32 cellular contexts compared by ENCODE assay signal in genomic region chr9:68983797-68984419, GRCh38. TPM values are rescaled to one million over a fixed set of nuclear protein-coding genes. Genes with fewer than 3 reads are reported as not detected.
DNase-seq lines count a peak whose midpoint lies in the region; ATAC-seq, FAIRE-seq and TF ChIP-seq lines count a peak whose summit lies in the region.
"Had no signal": no experiment of that assay in that cellular context is flagged by ENCODE, and none has a peak within 500 bp of the region (broad histone marks: within the 10 kb centered on the region; RNA-seq: fewer than 3 reads in every experiment).

No MANE protein-coding gene starts in this region.

- POLR2A ChIA-PET in GM12878 (lab: Charles Lee), result interaction anchor here (0.6 to 1.5 kb wide), 6 partner anchors 9 to 238 kb away, joined by 3 to 9 read pairs (median 4); no protein-coding TSS in a partner anchor

- peak overlapping the region; percentile 70 for H3K27ac ChIP-seq in GM12878 (ENCODE audit: control insufficient read depth, insufficient read depth)
- H3K27ac ChIP-seq in hepatocyte, result no peak overlapping the region
- H3K27ac ChIP-seq: colonic mucosa, pancreas, upper lobe of right lung had no signal

- H4K20me1 ChIP-seq in GM12878 (ENCODE audit: control insufficient read depth, insufficient read depth) (no peaks in the 10 kb centered on the region), hepatocyte (ENCODE audit: insufficient read depth, poor library complexity, severe bottlenecking) (no peaks in the 10 kb centered on the region)

- TF ChIP-seq CTCF in GM12865 (IDR thresholded peaks at IDR 0.05; ENCODE audit: insufficient read depth, low read depth, low read length, missing control alignments) (no peak), GM12878 (IDR thresholded peaks at IDR 0.05 in 2 of 3, conservative IDR thresholded peaks at IDR 0.05 in 1 of 3; ENCODE audit: control insufficient read depth in 2 of 3, extremely low read depth in 1 of 3, insufficient read depth in 1 of 3, low read depth in 3 of 3, low read length in 3 of 3) (no peak), hepatocyte (IDR thresholded peaks at IDR 0.05; ENCODE audit: poor library complexity) (no peak)

- no peak overlapping the region for H2AFZ ChIP-seq in GM12878 (ENCODE audit: control insufficient read depth, low read depth, low read length)
- H2AFZ ChIP-seq in hepatocyte, result no peak overlapping the region

- H3K9me2 ChIP-seq in hepatocyte (replicated peaks; ENCODE audit: insufficient read depth), result no peaks in the 10 kb centered on the region

- intact Hi-C loops in GM12878 (cut with micrococcal nuclease; ENCODE audit: unreplicated experiment), result no loop called here

- H3K4me3 Mint-ChIP-seq in T-helper 2 cell treated with Interferon-gamma antibody and Interleukin-4, amounts not matched to agents 5 μg/mL and 100 μg/mL, for 36 hours, result no peak overlapping the region
- H3K4me3 Mint-ChIP-seq: activated CD4-positive, alpha-beta memory T cell treated with anti-CD3 and anti-CD28 coated beads, Interleukin-2, amount 10 ng/mL, durations not matched to agents 7 days and 5 days; memory B cell; neural crest cell had no signal

- DNase-seq in GM12865 (ENCODE audit: low read depth), result peak; percentile 67
- DNase-seq in GM12878 (ENCODE audit: low read depth, low spot score), result no peak
- no peak for DNase-seq in hepatocyte (ENCODE audit: low spot score)
- DNase-seq in T-helper 2 cell treated with Interferon-gamma antibody and Interleukin-4, amounts not matched to agents 5 μg/mL and 100 μg/mL, for 36 hours (ENCODE audit: low spot score), result no peak
- no peak for DNase-seq in GM19240 (ENCODE audit: insufficient read length, low spot score)
- DNase-seq: activated CD4-positive, alpha-beta memory T cell treated with anti-CD3 and anti-CD28 coated beads, Interleukin-2, amount 10 ng/mL, durations not matched to agents 7 days and 5 days; anterior cingulate cortex; C1 segment of cervical spinal cord; Caco-2; colonic mucosa; effector memory CD4-positive, alpha-beta T cell; IMR-90; NCI-H1092 treated with DMSO at 0.1 percent for 48 hours; NCI-H187 treated with DMSO at 0.1 percent for 48 hours; NCI-H526; pancreas; retina; stimulated activated CD4-positive, alpha-beta T cell treated with anti-CD3 and anti-CD28 coated beads, Interleukin-2, amount 100 ng/mL, for 48 hours; substantia nigra; upper lobe of right lung had no signal

- ATAC-seq in GM18867 (IDR thresholded peaks at IDR 0.05; ENCODE audit: unreplicated experiment), result peak; percentile 30
- ATAC-seq in HG02798 (IDR thresholded peaks at IDR 0.05; ENCODE audit: poor library complexity, unreplicated experiment), result peak; percentile 31
- ATAC-seq in GM12878, result peak; percentile 11; the same call in 1 of the 3 replicates
- ATAC-seq: activated CD4-positive, CD25-positive, alpha-beta regulatory T cell treated with anti-CD3 and anti-CD28 coated beads, Interleukin-2, amount 50 U/mL, for 24 hours; pancreas; upper lobe of right lung had no signal

- SMC1A ChIA-PET in GM12878 (lab: Charles Lee; ENCODE audit: uncharacterized antibody, unreplicated experiment), result interaction anchor here (0.7 to 12.2 kb wide), 15 partner anchors 10 to 298 kb away, joined by 3 to 160 read pairs (median 5); a partner anchor contains a TSS

- TF ChIP-seq RAD21 in GM12878 (IDR thresholded peaks at IDR 0.05; ENCODE audit: insufficient read depth, low read depth, low read length), result no peak

- RAD21 ChIA-PET in GM12878 (lab: Charles Lee; ENCODE audit: unreplicated experiment), result interaction anchor here (0.5 to 3.6 kb wide), 11 partner anchors 10 to 343 kb away, joined by 3 to 25 read pairs (median 4); no protein-coding TSS in a partner anchor

- H3K9ac ChIP-seq in GM12878 (ENCODE audit: control insufficient read depth, insufficient read depth, low read length), result no peak overlapping the region

- peaks cover 59% of the 10 kb centered on the region for H3K4me1 Mint-ChIP-seq in T-helper 2 cell treated with Interferon-gamma antibody and Interleukin-4, amounts not matched to agents 5 μg/mL and 100 μg/mL, for 36 hours (ENCODE audit: low read depth)

- no peak overlapping the region for H3K4me3 ChIP-seq in GM12865 (ENCODE audit: low read depth, low read length)
- no peak overlapping the region for H3K4me3 ChIP-seq in GM12878
- H3K4me3 ChIP-seq in hepatocyte, result no peak overlapping the region
- H3K4me3 ChIP-seq: colonic mucosa, pancreas, upper lobe of right lung had no signal

- H3K36me3 ChIP-seq in GM12878 (ENCODE audit: control insufficient read depth in 2 of 2, insufficient read depth in 2 of 2, low read length in 1 of 2) (no peaks in the 10 kb centered on the region; a peak in 1 of 4 replicates), hepatocyte (replicated peaks; ENCODE audit: insufficient read depth, low read depth) (no peaks in the 10 kb centered on the region)
- H3K36me3 ChIP-seq: colonic mucosa, pancreas, upper lobe of right lung had no signal

- H3K27me3 ChIP-seq in GM12878 (replicated peaks in 1 of 2; ENCODE audit: control insufficient read depth in 2 of 2, insufficient read depth in 2 of 2, low read length in 1 of 2) (no peaks in the 10 kb centered on the region), hepatocyte (no peaks in the 10 kb centered on the region)
- H3K27me3 ChIP-seq: colonic mucosa, pancreas, upper lobe of right lung had no signal

- CTCF ChIA-PET in GM12878 (lab: Yijun Ruan, JAX), result interaction anchor here (0.7 to 2.5 kb wide), 15 partner anchors 8 to 400 kb away, joined by 3 to 23 read pairs (median 5); partner anchors contain the start of gene FXN

- in situ Hi-C loops in GM12878 (cut with MboI), result no loop called here

- no peaks in the 10 kb centered on the region for H3K27me3 Mint-ChIP-seq in T-helper 2 cell treated with Interferon-gamma antibody and Interleukin-4, amounts not matched to agents 5 μg/mL and 100 μg/mL, for 36 hours (ENCODE audit: low read depth)
- H3K27me3 Mint-ChIP-seq: activated CD4-positive, alpha-beta memory T cell treated with anti-CD3 and anti-CD28 coated beads, Interleukin-2, amount 10 ng/mL, durations not matched to agents 7 days and 5 days; memory B cell had no signal

- H3K9me3 Mint-ChIP-seq in T-helper 2 cell treated with Interferon-gamma antibody and Interleukin-4, amounts not matched to agents 5 μg/mL and 100 μg/mL, for 36 hours, result no peaks in the 10 kb centered on the region
- H3K9me3 Mint-ChIP-seq: activated CD4-positive, alpha-beta memory T cell treated with anti-CD3 and anti-CD28 coated beads, Interleukin-2, amount 10 ng/mL, durations not matched to agents 7 days and 5 days; activated naive CD4-positive, alpha-beta T cell treated with anti-CD3 and anti-CD28 coated beads, Interleukin-2, amount 50 U/mL, for 72 hours; memory B cell; neural crest cell had no signal

- H3K4me1 ChIP-seq in GM12878 (ENCODE audit: control insufficient read depth, insufficient read depth, low read length) (peaks cover 56% of the 10 kb centered on the region), hepatocyte (ENCODE audit: insufficient read depth) (peaks cover 27% of the 10 kb centered on the region)
- H3K4me1 ChIP-seq: Caco-2, upper lobe of right lung had no signal

- FAIRE-seq in GM12878 (lab: Jason Lieb, UNC), result no peak
- FAIRE-seq: bronchial epithelial cell had no signal

- peaks cover 2% of the 10 kb centered on the region for H3K36me3 Mint-ChIP-seq in T-helper 2 cell treated with Interferon-gamma antibody and Interleukin-4, amounts not matched to agents 5 μg/mL and 100 μg/mL, for 36 hours (ENCODE audit: low read depth)
- H3K36me3 Mint-ChIP-seq: activated naive CD4-positive, alpha-beta T cell treated with anti-CD3 and anti-CD28 coated beads, Interleukin-2, amount 50 U/mL, for 72 hours had no signal

- peak overlapping the region; percentile 58; the same call in 1 of the 2 replicates for H3K4me2 ChIP-seq in GM12878 (ENCODE audit: control insufficient read depth, insufficient read depth)
- no peak overlapping the region for H3K4me2 ChIP-seq in hepatocyte

- no peaks in the 10 kb centered on the region for H3K79me2 ChIP-seq in GM12878 (ENCODE audit: control insufficient read depth, insufficient read depth, low read length)
- no peaks in the 10 kb centered on the region for H3K79me2 ChIP-seq in hepatocyte

- H3K9me3 ChIP-seq in GM12878 (replicated peaks; ENCODE audit: control insufficient read depth, insufficient read depth, low read length) (no peaks in the 10 kb centered on the region), hepatocyte (ENCODE audit: low read depth) (no peaks in the 10 kb centered on the region)
- H3K9me3 ChIP-seq: Caco-2, colonic mucosa, pancreas, upper lobe of right lung had no signal

- no peak for TF ChIP-seq EP300 in GM12878 (IDR thresholded peaks at IDR 0.05; ENCODE audit: borderline replicate concordance in 1 of 2, control insufficient read depth in 1 of 2, low read depth in 2 of 2, low read length in 2 of 2)

- no peak overlapping the region for H3K27ac Mint-ChIP-seq in T-helper 2 cell treated with Interferon-gamma antibody and Interleukin-4, amounts not matched to agents 5 μg/mL and 100 μg/mL, for 36 hours

- no TSS peak for BruUV-seq in GM12878 (replicated peaks; lab: Mats Ljungman, UMichigan)

- TF ChIP-seq POLR2A in GM12878 (IDR thresholded peaks at IDR 0.05; ENCODE audit: low read depth, low read length), result no peak

- WGBS in GM12878 (ENCODE audit: insufficient coverage, insufficient replicate concordance, low lambda C conversion rate, missing lambda C conversion rate), result 0% methylated on average over 1 of the region's 1 CpG
- 80% methylated on average over 1 of the region's 1 CpG for WGBS in hepatocyte (ENCODE audit: low lambda C conversion rate, missing lambda C conversion rate)

RNA-seq across cellular contexts. Expression of gene PRKACG, which starts 30.0 kb away (rescaled TPM):
- total RNA-seq in GM12878 (2013; cell fraction: nucleolus; rRNA removed), result not detected in 2 replicates
- total RNA-seq in GM12878 (2014; rRNA removed) (not detected in 2 replicates), GM12878 (2014; rRNA removed; fragmentation: Illumina TruSeq; extraction: Trizol) (not detected in 2 replicates), GM12878 (2021) (not detected in 2 replicates), hepatocyte (not detected in 2 replicates)
- polyA plus RNA-seq in GM12878 (2011; ENCODE audit: low read depth), result not detected
- polyA plus RNA-seq in GM12878 (2011; rRNA removed) (not detected in 2 replicates), GM12878 (2014; fragmentation: Illumina TruSeq; extraction: Trizol) (not detected in 2 replicates), GM12878 (2014; fragmentation: Nextera tagmentation; extraction: Ambion mirVana) (not detected), GM12878 (2014; rRNA removed) (not detected in 2 replicates), GM12878 (2016; fragmentation: Nextera tagmentation; extraction: Ambion mirVana) (not detected), hepatocyte (not detected in 2 replicates)
- not detected in 2 replicates for polyA plus RNA-seq in GM12878 (2011; cell fraction: cytosol; rRNA removed)
- not detected in 2 replicates for polyA plus RNA-seq in GM12878 (2011; cell fraction: nucleus; rRNA removed)
- not detected in 2 replicates for polyA plus RNA-seq in GM12878 (2012)
- polyA minus RNA-seq in GM12878 (2011; rRNA and poly(A)+ RNA removed), result not detected in 2 replicates
- not detected in 2 replicates for polyA minus RNA-seq in GM12878 (2011; cell fraction: cytosol; rRNA and poly(A)+ RNA removed)
- not detected in 2 replicates for polyA minus RNA-seq in GM12878 (2011; cell fraction: nucleus; rRNA and poly(A)+ RNA removed)
- total RNA-seq: activated CD4-positive, alpha-beta memory T cell treated with anti-CD3 and anti-CD28 coated beads, Interleukin-2, amount 10 ng/mL, durations not matched to agents 7 days and 5 days; activated naive CD4-positive, alpha-beta T cell treated with anti-CD3 and anti-CD28 coated beads, Interleukin-2, amount 50 U/mL, for 72 hours; bronchial epithelial cell; Caco-2; colonic mucosa; fibroblast of villous mesenchyme; IMR-90; neural crest cell; pancreas; RPMI7951; T-helper 1 cell treated with Interleukin-12 subunit alpha and Interleukin-12 subunit beta and Interleukin-4 antibody, amounts not matched to agents 30 ng/mL and 1 ng/mL, for 36 hours; upper lobe of right lung had no signal
- polyA plus RNA-seq: AG04450, esophagus, IMR-90, pancreas had no signal

RNA-seq across cellular contexts. Expression of gene FXN, which starts 51.6 kb away (rescaled TPM):
- total RNA-seq in GM12878 (2013; cell fraction: nucleolus; rRNA removed), result 14.3 and 16.1 TPM in 2 replicates
- total RNA-seq in GM12878 (2014; rRNA removed) (7.3 and 8.9 TPM in 2 replicates), GM12878 (2014; rRNA removed; fragmentation: Illumina TruSeq; extraction: Trizol) (15.7 and 16.9 TPM in 2 replicates), GM12878 (2021) (20.6 and 23.8 TPM in 2 replicates), hepatocyte (12.2 and 13.2 TPM in 2 replicates)
- 21.3 TPM for polyA plus RNA-seq in GM12878 (2011; ENCODE audit: low read depth)
- polyA plus RNA-seq in GM12878 (2011; rRNA removed) (26.4 and 28.8 TPM in 2 replicates), GM12878 (2014; fragmentation: Illumina TruSeq; extraction: Trizol) (32.6 and 39.8 TPM in 2 replicates), GM12878 (2014; fragmentation: Nextera tagmentation; extraction: Ambion mirVana) (10 to 100 TPM; 21.0 to 22.3 TPM), GM12878 (2014; rRNA removed) (21.4 and 22.5 TPM in 2 replicates), GM12878 (2016; fragmentation: Nextera tagmentation; extraction: Ambion mirVana) (10 to 100 TPM; 72.0 to 78.0 TPM), hepatocyte (27.3 and 31.5 TPM in 2 replicates)
- polyA plus RNA-seq in GM12878 (2011; cell fraction: cytosol; rRNA removed), result 26.9 and 36.4 TPM in 2 replicates
- 11.1 and 13.8 TPM in 2 replicates for polyA plus RNA-seq in GM12878 (2011; cell fraction: nucleus; rRNA removed)
- 14.4 and 15.5 TPM in 2 replicates for polyA plus RNA-seq in GM12878 (2012)
- polyA minus RNA-seq in GM12878 (2011; rRNA and poly(A)+ RNA removed), result 13.9 and 15.4 TPM in 2 replicates
- 2.9 and 10.1 TPM in 2 replicates for polyA minus RNA-seq in GM12878 (2011; cell fraction: cytosol; rRNA and poly(A)+ RNA removed)
- polyA minus RNA-seq in GM12878 (2011; cell fraction: nucleus; rRNA and poly(A)+ RNA removed), result 1.8 and 4.9 TPM in 2 replicates
